In genomic region chr7:128174391-128174790, GRCh38 we compare ENCODE assay signal across 29 cellular contexts.
A peak's percentile ranks its signal among the peaks of the same experiment; 100 is the strongest.
DNase-seq lines count a peak whose midpoint lies in the region; ATAC-seq and TF ChIP-seq lines count a peak whose summit lies in the region.
"Had no signal": no experiment of that assay in that cellular context is flagged by ENCODE, and none has a peak within 500 bp of the region (broad histone marks: within the 10 kb centered on the region; RNA-seq: fewer than 3 reads in every experiment).

No MANE protein-coding gene starts in this region.

- no peaks in the 10 kb centered on the region; the same call in 1 of the 2 replicates for H3K27me3 ChIP-seq in Karpas-422 (ENCODE audit: low read length)
- H3K27me3 ChIP-seq in left lung = peaks cover 13 to 74% of the 10 kb centered on the region in 2 donors

- no peaks in the 10 kb centered on the region for H3K36me3 ChIP-seq in Karpas-422 (ENCODE audit: insufficient read depth, low read length)
- H3K36me3 ChIP-seq in left lung = no peaks in the 10 kb centered on the region
- H3K36me3 ChIP-seq: heart right ventricle, neural progenitor cell, SJSA1, spleen had no signal

- no peaks in the 10 kb centered on the region for H3K9me2 ChIP-seq in Karpas-422 (replicated peaks; ENCODE audit: insufficient read depth, low read length)

- no peak overlapping the region for H3K9ac ChIP-seq in Karpas-422 (ENCODE audit: low read length)
- H3K9ac ChIP-seq: neural progenitor cell, parathyroid adenoma had no signal

- ATAC-seq in left lung = no peak
- no peak for ATAC-seq in HG02973 (IDR thresholded peaks at IDR 0.05; ENCODE audit: unreplicated experiment)
- ATAC-seq: activated CD4-positive, CD25-positive, alpha-beta regulatory T cell treated with anti-CD3 and anti-CD28 coated beads, Interleukin-2, amount 50 U/mL, for 24 hours; activated CD8-positive, alpha-beta T cell treated with anti-CD3 and anti-CD28 coated beads for 36 hours; esophagus mucosa; GM23338; heart right ventricle; right cardiac atrium had no signal

- DNase-seq in CD1c-positive myeloid dendritic cell (ENCODE audit: extremely low spot score) (peak; percentile 42), Karpas-422 (peak; percentile 74), NCI-H69 (lab: John Stamatoyannopoulos, UW) (peak; percentile 97), glutamatergic neuron (peak; percentile 41), left lung (no peak), SW 1271 (lab: John Stamatoyannopoulos, UW) (no peak)
- DNase-seq: activated CD8-positive, alpha-beta T cell treated with anti-CD3 and anti-CD28 coated beads for 36 hours; activated naive CD8-positive, alpha-beta T cell treated with anti-CD3 and anti-CD28 coated beads, Interleukin-2, amount 10 ng/mL, durations not matched to agents 7 days and 5 days; foreskin fibroblast; heart right ventricle; NCI-H1417 treated with DMSO at 0.1 percent for 48 hours; NCI-H2107; NCI-H526 treated with DMSO at 0.1 percent for 48 hours; right cardiac atrium; RPMI8226; spleen; stimulated activated CD4-positive, alpha-beta T cell treated with anti-CD3 and anti-CD28 coated beads, Interleukin-2, amount 100 ng/mL, for 48 hours; T-helper 1 cell; trophoblast cell had no signal

- H3K4me3 ChIP-seq in Karpas-422 (ENCODE audit: low read length) = no peak overlapping the region
- H3K4me3 ChIP-seq in left lung = no peak overlapping the region
- H3K4me3 ChIP-seq: GM23338, heart right ventricle, neural progenitor cell, SJSA1, spleen had no signal

- H3K27me3 Mint-ChIP-seq in glutamatergic neuron (ENCODE audit: unreplicated experiment) = peaks cover 9% of the 10 kb centered on the region

- peak overlapping the region; percentile 21 for H3K4me2 ChIP-seq in Karpas-422 (ENCODE audit: low read depth, low read length, poor library complexity, severe bottlenecking)
- H3K4me2 ChIP-seq: GM23338, neural progenitor cell had no signal

- H3K4me1 Mint-ChIP-seq in glutamatergic neuron (ENCODE audit: low read depth, unreplicated experiment) = peaks cover 36% of the 10 kb centered on the region
- H3K4me1 Mint-ChIP-seq: endodermal cell, neural progenitor cell had no signal

- H3K27ac ChIP-seq in Karpas-422 (ENCODE audit: low read length) (no peak overlapping the region), left lung (no peak overlapping the region)
- H3K27ac ChIP-seq: heart right ventricle, neural progenitor cell, parathyroid adenoma, SJSA1, spleen had no signal

- peaks cover 18% of the 10 kb centered on the region for H4K20me1 ChIP-seq in Karpas-422 (ENCODE audit: insufficient read depth, low read depth, low read length)

- intact Hi-C loops in left lung (cut with DNase I) = no loop called here

- TF ChIP-seq CTCF in glutamatergic neuron (IDR thresholded peaks at IDR 0.05; ENCODE audit: partially characterized antibody, unreplicated experiment) (no peak), left lung (IDR thresholded peaks at IDR 0.05) (no peak)

- peak overlapping the region; percentile 39 for H3K4me3 Mint-ChIP-seq in glutamatergic neuron (ENCODE audit: unreplicated experiment)
- H3K4me3 Mint-ChIP-seq: activated CD8-positive, alpha-beta T cell treated with anti-CD3 and anti-CD28 coated beads for 36 hours; activated naive CD8-positive, alpha-beta T cell treated with anti-CD3 and anti-CD28 coated beads, Interleukin-2, amount 10 ng/mL, durations not matched to agents 7 days and 5 days; dendritic cell treated with granulocyte-macrophage colony-stimulating factor and Interleukin-4, amounts not matched to agents 40 ng/mL and 50 ng/mL, for 4 days; endodermal cell; GM23338; neural progenitor cell had no signal

- H3K27ac Mint-ChIP-seq in glutamatergic neuron (ENCODE audit: unreplicated experiment) = peak overlapping the region; percentile 70
- H3K27ac Mint-ChIP-seq: activated CD8-positive, alpha-beta T cell treated with anti-CD3 and anti-CD28 coated beads for 36 hours; activated naive CD8-positive, alpha-beta T cell treated with anti-CD3 and anti-CD28 coated beads, Interleukin-2, amount 10 ng/mL, durations not matched to agents 7 days and 5 days; activated T-helper 2 cell treated with anti-CD3 and anti-CD28 coated beads, Interferon-gamma antibody, Interleukin-2, Interleukin-4, amounts not matched to agents 10 μg/mL and 5 μg/mL and 100 μg/mL, durations not matched to agents 14 hours and 24 hours and 36 hours; dendritic cell treated with granulocyte-macrophage colony-stimulating factor and Interleukin-4, amounts not matched to agents 40 ng/mL and 50 ng/mL, for 4 days; endodermal cell; GM23338; neural progenitor cell had no signal

- H3K4me1 ChIP-seq in Karpas-422 (ENCODE audit: low read length) = peaks cover 51% of the 10 kb centered on the region
- no peaks in the 10 kb centered on the region for H3K4me1 ChIP-seq in left lung
- H3K4me1 ChIP-seq: heart right ventricle, neural progenitor cell, parathyroid adenoma, SJSA1 had no signal

- H3K79me2 ChIP-seq in Karpas-422 (ENCODE audit: low read length) = no peaks in the 10 kb centered on the region
- H3K79me2 ChIP-seq: parathyroid adenoma had no signal

- H3K9me3 ChIP-seq in Karpas-422 (ENCODE audit: low read length) (no peaks in the 10 kb centered on the region), left lung (no peaks in the 10 kb centered on the region)
- H3K9me3 ChIP-seq: heart right ventricle, SJSA1, spleen had no signal

- peaks cover 6% of the 10 kb centered on the region for H3K36me3 Mint-ChIP-seq in glutamatergic neuron (ENCODE audit: unreplicated experiment)
- H3K36me3 Mint-ChIP-seq: activated naive CD8-positive, alpha-beta T cell treated with anti-CD3 and anti-CD28 coated beads, Interleukin-2, amount 10 ng/mL, durations not matched to agents 7 days and 5 days; neural progenitor cell had no signal

- H2AFZ ChIP-seq in Karpas-422 (ENCODE audit: low read length) = no peak overlapping the region
- H2AFZ ChIP-seq: GM23338, neural progenitor cell, parathyroid adenoma had no signal

- H3K9me3 Mint-ChIP-seq in glutamatergic neuron (ENCODE audit: unreplicated experiment) = peaks cover 5% of the 10 kb centered on the region
- H3K9me3 Mint-ChIP-seq: activated CD8-positive, alpha-beta T cell treated with anti-CD3 and anti-CD28 coated beads for 36 hours; activated naive CD8-positive, alpha-beta T cell treated with anti-CD3 and anti-CD28 coated beads, Interleukin-2, amount 10 ng/mL, durations not matched to agents 7 days and 5 days; activated T-helper 2 cell treated with anti-CD3 and anti-CD28 coated beads, Interferon-gamma antibody, Interleukin-2, Interleukin-4, amounts not matched to agents 10 μg/mL and 5 μg/mL and 100 μg/mL, durations not matched to agents 14 hours and 24 hours and 36 hours; dendritic cell treated with granulocyte-macrophage colony-stimulating factor and Interleukin-4, amounts not matched to agents 40 ng/mL and 50 ng/mL, for 4 days; endodermal cell; GM23338; neural progenitor cell had no signal

Comparison
In these comparisons a context has a peak if more than half of its experiments do, and no peak if none do; other contexts are left out.
1. DNase-seq: peak in CD1c-positive myeloid dendritic cell (single experiment), Karpas-422 (single experiment), NCI-H69 (single experiment) and glutamatergic neuron (single experiment); none in left lung (0 of 2) and SW 1271 (0 of 2).